In the genomic region with DNA sequence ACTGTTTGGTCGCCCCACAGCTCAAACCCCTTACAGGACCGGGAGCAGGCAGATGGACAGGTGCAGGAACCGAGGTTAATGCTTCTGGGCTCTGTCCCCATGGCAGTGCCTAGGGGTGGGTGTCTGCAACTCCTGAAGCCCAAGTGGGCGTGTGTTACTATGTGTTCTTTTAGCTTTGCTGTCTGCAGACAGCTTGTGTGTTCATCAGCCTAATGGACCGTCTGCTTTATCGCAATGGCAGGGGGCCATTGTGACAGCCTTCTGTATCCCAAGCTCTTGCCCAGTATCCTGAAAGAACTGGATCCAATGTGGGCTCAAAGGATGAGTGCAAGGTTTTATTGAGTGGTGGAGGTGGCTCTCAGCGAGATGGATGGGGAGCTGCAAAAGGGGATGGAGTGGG, we compare ENCODE assay signal across 1 cellular context.
TF ChIP-seq lines count a peak whose summit lies in the region.

No MANE protein-coding gene starts in this region.

TF ChIP-seq in IMR-90, 13 proteins besides CTCF, POLR2A, EP300 and RAD21 (continued from another document):
- no peak for TF ChIP-seq MXI1 (IDR thresholded peaks at IDR 0.05; ENCODE audit: borderline replicate concordance, low read depth, low read length)
- no peak for TF ChIP-seq MAZ (IDR thresholded peaks at IDR 0.05; ENCODE audit: borderline replicate concordance, low read depth, low read length)
- TF ChIP-seq RCOR1 (IDR thresholded peaks at IDR 0.05; ENCODE audit: insufficient replicate concordance, low read length): no peak
- no peak for TF ChIP-seq NFE2L2 (IDR thresholded peaks at IDR 0.05; ENCODE audit: low read depth, low read length)
TF ChIP-seq in IMR-90: peak in this region for 0.
